Comparison of ENCODE assay signal across 8 cellular contexts in the genomic region with DNA sequence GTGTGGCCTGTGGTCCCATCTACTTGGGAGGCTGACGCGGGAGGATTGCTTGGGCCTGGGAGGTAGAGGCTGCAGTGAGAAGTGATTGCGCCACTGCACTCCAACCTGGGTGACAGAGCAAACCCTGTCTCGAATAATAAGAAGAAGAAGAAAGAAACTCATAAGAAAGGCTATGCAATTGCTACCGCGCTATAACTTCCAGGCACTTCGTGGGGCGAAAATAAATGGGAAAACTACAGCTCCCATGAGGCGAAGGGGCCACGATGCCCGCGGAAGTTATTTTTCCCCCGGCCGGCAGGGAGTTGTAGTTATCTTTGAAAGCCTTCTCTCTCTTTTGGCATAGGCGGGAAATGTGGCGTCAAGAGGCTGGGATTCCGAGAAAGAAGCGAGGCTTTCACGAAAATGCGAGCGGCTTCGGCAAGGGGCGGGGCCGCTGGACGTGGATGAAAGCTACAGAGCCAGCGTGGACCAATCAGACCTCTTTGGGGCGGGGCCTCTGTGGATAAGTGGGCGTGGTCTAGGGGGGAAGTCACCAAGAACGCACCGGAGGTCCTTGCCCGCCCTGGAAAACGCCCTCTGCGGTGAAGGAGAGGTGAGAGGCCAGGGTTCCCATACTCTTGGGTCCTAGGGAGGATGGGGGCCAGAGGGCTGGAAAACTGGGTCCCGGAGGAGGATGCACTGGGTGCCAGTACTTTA. TPM values are rescaled to one million over a fixed set of nuclear protein-coding genes. Genes with fewer than 3 reads are reported as not detected.
A peak's percentile ranks its signal among the peaks of the same experiment; 100 is the strongest.
DNase-seq lines count a peak whose midpoint lies in the region; ATAC-seq and TF ChIP-seq lines count a peak whose summit lies in the region.

A gene (plus strand): TSS at position 532 of the 696 bp plus-strand sequence. CDS start 485 bp downstream, outside the sequence.

- H3K36me3 ChIP-seq in prostate gland (no peaks in the 10 kb centered on the region), urinary bladder (ENCODE audit: insufficient read depth) (no peaks in the 10 kb centered on the region)

- ATAC-seq in HG02870 (IDR thresholded peaks at IDR 0.05; ENCODE audit: unreplicated experiment): peak; percentile 85
- peak; percentile 97 for ATAC-seq in left ventricle myocardium superior

- TF ChIP-seq CTCF in GM12873 (IDR thresholded peaks at IDR 0.05; ENCODE audit: insufficient read depth, low read depth, low read length, missing control alignments) (peak; percentile 1), prostate gland (IDR thresholded peaks at IDR 0.05) (peak in 2 of 4 experiments; percentile 53 to 58)

- peak within 1 kb of the TSS; percentile 96 for H3K27ac ChIP-seq in angular gyrus (ENCODE audit: low read depth, low read length)
- peak within 1 kb of the TSS; percentile 93 to 95 for H3K27ac ChIP-seq in prostate gland
- peak within 1 kb of the TSS; percentile 68 for H3K27ac ChIP-seq in urinary bladder (ENCODE audit: low read depth)

- H3K4me1 ChIP-seq in prostate gland (replicated peaks): no peaks in the 10 kb centered on the region
- H3K4me1 ChIP-seq in urinary bladder (ENCODE audit: insufficient read depth): peaks cover 2% of the 10 kb centered on the region

- H3K27me3 ChIP-seq in prostate gland (replicated peaks; ENCODE audit: insufficient read depth): no peaks in the 10 kb centered on the region

- intact Hi-C loops in left ventricle myocardium superior (cut with micrococcal nuclease): no loop called here
- intact Hi-C loops in prostate gland (cut with DNase I): no loop called here

- 8% methylated on average over 34 of the region's 34 CpGs for WGBS in prostate gland
- WGBS in urinary bladder: 7% methylated on average over 34 of the region's 34 CpGs

- H3K9me3 ChIP-seq in prostate gland: no peaks in the 10 kb centered on the region

- peak; percentile 88 for TF ChIP-seq POLR2A in prostate gland (IDR thresholded peaks at IDR 0.05)

- DNase-seq in NCI-H187 (lab: John Stamatoyannopoulos, UW) (peak; percentile 98 to 99), T-helper 2 cell (peak; percentile 96 to 99 (median 98)), left ventricle myocardium superior (peak; percentile 99), prostate gland (ENCODE audit: low spot score) (peak; percentile 99)

- H3K4me3 ChIP-seq in prostate gland: peak within 1 kb of the TSS; percentile 85 to 87
- peak within 1 kb of the TSS; percentile 69 for H3K4me3 ChIP-seq in urinary bladder (ENCODE audit: low read depth, low read length)

RNA-seq across cellular contexts. Expression of the gene that starts here (rescaled TPM):
- total RNA-seq in left ventricle myocardium superior (265 TPM), prostate gland (100 to 1,000 TPM; 432 to 441 TPM), urinary bladder (107 TPM)
- 478 TPM for polyA plus RNA-seq in urinary bladder

Comparison
In these comparisons a context has a peak if more than half of its experiments do, and no peak if none do; other contexts are left out.
1. Peak in every context shown above with its lines: DNase-seq, ATAC-seq, H3K4me3 ChIP-seq and H3K27ac ChIP-seq.